8 cellular contexts compared by ENCODE assay signal in genomic region chr19:12872941-12873890, GRCh38. TPM values are rescaled to one million over a fixed set of nuclear protein-coding genes. Genes with fewer than 3 reads are reported as not detected.
DNase-seq lines count a peak whose midpoint lies in the region; ATAC-seq and TF ChIP-seq lines count a peak whose summit lies in the region.

No MANE protein-coding gene starts in this region.

- DNase-seq in AG20443 (ENCODE audit: low spot score) (peak; percentile 50), ovary (peak; percentile 65 to 91 (median 86)), cerebellum (ENCODE audit: low spot score) (no peak), mesenteric fat pad (ENCODE audit: low spot score) (no peak)
- peak; percentile 90 for DNase-seq in activated CD4-positive, alpha-beta T cell treated with anti-CD3 and anti-CD28 coated beads, Interleukin-2, amount 10 ng/mL, durations not matched to agents 24 days and 14 days

- no peak for TF ChIP-seq CTCF in ovary (IDR thresholded peaks at IDR 0.05)

- H3K9me3 Mint-ChIP-seq in activated CD4-positive, alpha-beta T cell treated with anti-CD3 and anti-CD28 coated beads, Interleukin-2, amount 10 ng/mL, durations not matched to agents 24 days and 14 days: peaks cover 3% of the 10 kb centered on the region

- 41 to 63% (median 48%) methylated on average over 70 of the region's 70 CpGs for WGBS in ovary, 3 donors

- H3K36me3 Mint-ChIP-seq in activated CD4-positive, alpha-beta T cell treated with anti-CD3 and anti-CD28 coated beads, Interleukin-2, amount 10 ng/mL, durations not matched to agents 24 days and 14 days (ENCODE audit: low read depth): peaks cover 30% of the 10 kb centered on the region

- intact Hi-C loops in activated CD4-positive, alpha-beta T cell treated with anti-CD3 and anti-CD28 coated beads, Interleukin-2, amount 10 ng/mL, durations not matched to agents 24 days and 14 days (cut with micrococcal nuclease): no loop called here
- intact Hi-C loops in ovary (cut with DNase I): no loop called here

- H3K27ac Mint-ChIP-seq in activated CD4-positive, alpha-beta T cell treated with anti-CD3 and anti-CD28 coated beads, Interleukin-2, amount 10 ng/mL, durations not matched to agents 24 days and 14 days: peak overlapping the region; percentile 21

- H3K36me3 ChIP-seq in ovary: no peaks in the 10 kb centered on the region

- H3K27me3 ChIP-seq in ovary: no peaks in the 10 kb centered on the region

- no peaks in the 10 kb centered on the region for H3K9me3 ChIP-seq in ovary

- peaks cover 4% of the 10 kb centered on the region for H3K4me1 ChIP-seq in ovary (ENCODE audit: insufficient read depth)

- no peak overlapping the region for H3K27ac ChIP-seq in ovary

- TF ChIP-seq POLR2A in ovary (IDR thresholded peaks at IDR 0.05): no peak

- H3K27me3 Mint-ChIP-seq in activated CD4-positive, alpha-beta T cell treated with anti-CD3 and anti-CD28 coated beads, Interleukin-2, amount 10 ng/mL, durations not matched to agents 24 days and 14 days: no peaks in the 10 kb centered on the region

- no peak overlapping the region for H3K4me3 ChIP-seq in ovary

- TF ChIP-seq EP300 in ovary (IDR thresholded peaks at IDR 0.05): no peak

- ATAC-seq in HG03060 (IDR thresholded peaks at IDR 0.05; ENCODE audit: low read depth, unreplicated experiment) (peak; percentile 43), esophagus mucosa (peak; percentile 80), GM18861 (IDR thresholded peaks at IDR 0.05; ENCODE audit: unreplicated experiment) (no peak)

- peaks cover 4% of the 10 kb centered on the region for H3K4me1 Mint-ChIP-seq in activated CD4-positive, alpha-beta T cell treated with anti-CD3 and anti-CD28 coated beads, Interleukin-2, amount 10 ng/mL, durations not matched to agents 24 days and 14 days

- H3K4me3 Mint-ChIP-seq in activated CD4-positive, alpha-beta T cell treated with anti-CD3 and anti-CD28 coated beads, Interleukin-2, amount 10 ng/mL, durations not matched to agents 24 days and 14 days: peak overlapping the region; percentile 44

RNA-seq across cellular contexts. Expression of gene DNASE2, which starts 8.0 kb away (rescaled TPM):
- total RNA-seq in activated CD4-positive, alpha-beta T cell treated with anti-CD3 and anti-CD28 coated beads, Interleukin-2, amount 10 ng/mL, durations not matched to agents 24 days and 14 days: 21.5 and 22.0 TPM in 2 replicates
- 22.5 TPM for total RNA-seq in esophagus mucosa
- 10 to 100 TPM; 20.9 to 35.8 (median 26.5) TPM for total RNA-seq in ovary
- polyA plus RNA-seq in ovary: 10 to 100 TPM; 43.1 to 54.2 TPM
- 6.3 TPM for total RNA-seq in cerebellum
- 28.9 TPM for total RNA-seq in mesenteric fat pad

RNA-seq across cellular contexts. Expression of gene KLF1, which starts 13.8 kb away (rescaled TPM):
- total RNA-seq in activated CD4-positive, alpha-beta T cell treated with anti-CD3 and anti-CD28 coated beads, Interleukin-2, amount 10 ng/mL, durations not matched to agents 24 days and 14 days: 0.77 and 1.2 TPM in 2 replicates
- total RNA-seq in esophagus mucosa (not detected), ovary (under 1 TPM in 1 of 7 donors, not detected in 6; 0.13 TPM), cerebellum (0.73 TPM), mesenteric fat pad (not detected)
- not detected for polyA plus RNA-seq in ovary

RNA-seq across cellular contexts. Expression of gene GCDH, which starts 17.7 kb away (rescaled TPM):
- 66.9 and 71.6 TPM in 2 replicates for total RNA-seq in activated CD4-positive, alpha-beta T cell treated with anti-CD3 and anti-CD28 coated beads, Interleukin-2, amount 10 ng/mL, durations not matched to agents 24 days and 14 days
- total RNA-seq in esophagus mucosa: 16.1 TPM
- total RNA-seq in ovary: 10 to 100 TPM; 17.7 to 36.3 (median 28.4) TPM
- polyA plus RNA-seq in ovary: 10 to 100 TPM; 11.9 to 35.3 TPM
- total RNA-seq in cerebellum: 20.0 TPM
- total RNA-seq in mesenteric fat pad: 23.3 TPM

RNA-seq across cellular contexts. Expression of gene MAST1, which starts 34.9 kb away (rescaled TPM):
- 1.6 and 2.4 TPM in 2 replicates for total RNA-seq in activated CD4-positive, alpha-beta T cell treated with anti-CD3 and anti-CD28 coated beads, Interleukin-2, amount 10 ng/mL, durations not matched to agents 24 days and 14 days
- not detected for total RNA-seq in esophagus mucosa
- 1 to 10 TPM in 4 of 7 donors, under 1 TPM in 3; 0.25 to 1.4 (median 1.1) TPM for total RNA-seq in ovary
- 1 to 10 TPM in 1 of 2 donors, under 1 TPM in 1; 0.40 to 2.4 TPM for polyA plus RNA-seq in ovary
- 65.7 TPM for total RNA-seq in cerebellum
- 0.90 TPM for total RNA-seq in mesenteric fat pad

RNA-seq across cellular contexts. Expression of gene RTBDN, which starts 38.8 kb away (rescaled TPM):
- not detected in 2 replicates for total RNA-seq in activated CD4-positive, alpha-beta T cell treated with anti-CD3 and anti-CD28 coated beads, Interleukin-2, amount 10 ng/mL, durations not matched to agents 24 days and 14 days
- total RNA-seq in esophagus mucosa (not detected), ovary (not detected), cerebellum (0.64 TPM), mesenteric fat pad (not detected)
- polyA plus RNA-seq in ovary: not detected

Comparison
In these comparisons a context has a peak if more than half of its experiments do, and no peak if none do; other contexts are left out.
1. DNase-seq: peak in AG20443 (single experiment), activated CD4-positive, alpha-beta T cell treated with anti-CD3 and anti-CD28 coated beads, Interleukin-2, amount 10 ng/mL, durations not matched to agents 24 days and 14 days (single experiment) and ovary (5 of 5); none in cerebellum (single experiment) and mesenteric fat pad (single experiment).